In the genomic region with DNA sequence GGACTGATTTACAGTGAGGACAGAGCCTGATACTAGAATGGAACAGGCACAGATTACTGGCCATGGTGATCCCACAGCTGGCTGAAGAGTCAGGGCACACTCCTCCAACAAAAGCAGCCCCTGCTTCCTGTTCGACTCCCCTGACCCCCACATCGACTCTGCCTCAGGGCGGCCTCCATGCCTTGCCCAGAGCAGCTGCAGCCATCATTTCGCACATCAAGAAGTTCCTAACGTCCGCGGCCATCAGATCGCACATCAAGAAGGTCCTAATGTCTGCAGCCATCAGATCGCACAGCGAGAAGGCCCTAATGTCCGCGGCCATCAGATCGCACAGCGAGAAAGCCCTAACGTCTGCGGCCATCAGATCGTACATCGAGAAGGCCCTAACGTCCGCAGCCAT, we compare ENCODE assay signal across 1 cellular context.
TF ChIP-seq lines count a peak whose summit lies in the region.

No MANE protein-coding gene starts in this region.

TF ChIP-seq in H1, 55 proteins besides CTCF, POLR2A, EP300 and RAD21:
- TF ChIP-seq, protein P1, sequence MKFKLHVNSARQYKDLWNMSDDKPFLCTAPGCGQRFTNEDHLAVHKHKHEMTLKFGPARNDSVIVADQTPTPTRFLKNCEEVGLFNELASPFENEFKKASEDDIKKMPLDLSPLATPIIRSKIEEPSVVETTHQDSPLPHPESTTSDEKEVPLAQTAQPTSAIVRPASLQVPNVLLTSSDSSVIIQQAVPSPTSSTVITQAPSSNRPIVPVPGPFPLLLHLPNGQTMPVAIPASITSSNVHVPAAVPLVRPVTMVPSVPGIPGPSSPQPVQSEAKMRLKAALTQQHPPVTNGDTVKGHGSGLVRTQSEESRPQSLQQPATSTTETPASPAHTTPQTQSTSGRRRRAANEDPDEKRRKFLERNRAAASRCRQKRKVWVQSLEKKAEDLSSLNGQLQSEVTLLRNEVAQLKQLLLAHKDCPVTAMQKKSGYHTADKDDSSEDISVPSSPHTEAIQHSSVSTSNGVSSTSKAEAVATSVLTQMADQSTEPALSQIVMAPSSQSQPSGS (IDR thresholded peaks at IDR 0.05; ENCODE audit: low read length): no peak
- TF ChIP-seq, protein P2, sequence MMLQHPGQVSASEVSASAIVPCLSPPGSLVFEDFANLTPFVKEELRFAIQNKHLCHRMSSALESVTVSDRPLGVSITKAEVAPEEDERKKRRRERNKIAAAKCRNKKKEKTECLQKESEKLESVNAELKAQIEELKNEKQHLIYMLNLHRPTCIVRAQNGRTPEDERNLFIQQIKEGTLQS (IDR thresholded peaks at IDR 0.05; ENCODE audit: insufficient read depth, low read depth, low read length): no peak
- TF ChIP-seq MAFK (IDR thresholded peaks at IDR 0.05; ENCODE audit: low read depth, low read length): no peak
- no peak for TF ChIP-seq GTF2F1 (IDR thresholded peaks at IDR 0.05; ENCODE audit: borderline replicate concordance, low read depth, low read length)
- TF ChIP-seq ZNF274 (IDR thresholded peaks at IDR 0.05; ENCODE audit: borderline replicate concordance, extremely low read depth, low read length): no peak
- TF ChIP-seq NRF1 (IDR thresholded peaks at IDR 0.05; ENCODE audit: low read depth, low read length): no peak
- TF ChIP-seq, protein P3, sequence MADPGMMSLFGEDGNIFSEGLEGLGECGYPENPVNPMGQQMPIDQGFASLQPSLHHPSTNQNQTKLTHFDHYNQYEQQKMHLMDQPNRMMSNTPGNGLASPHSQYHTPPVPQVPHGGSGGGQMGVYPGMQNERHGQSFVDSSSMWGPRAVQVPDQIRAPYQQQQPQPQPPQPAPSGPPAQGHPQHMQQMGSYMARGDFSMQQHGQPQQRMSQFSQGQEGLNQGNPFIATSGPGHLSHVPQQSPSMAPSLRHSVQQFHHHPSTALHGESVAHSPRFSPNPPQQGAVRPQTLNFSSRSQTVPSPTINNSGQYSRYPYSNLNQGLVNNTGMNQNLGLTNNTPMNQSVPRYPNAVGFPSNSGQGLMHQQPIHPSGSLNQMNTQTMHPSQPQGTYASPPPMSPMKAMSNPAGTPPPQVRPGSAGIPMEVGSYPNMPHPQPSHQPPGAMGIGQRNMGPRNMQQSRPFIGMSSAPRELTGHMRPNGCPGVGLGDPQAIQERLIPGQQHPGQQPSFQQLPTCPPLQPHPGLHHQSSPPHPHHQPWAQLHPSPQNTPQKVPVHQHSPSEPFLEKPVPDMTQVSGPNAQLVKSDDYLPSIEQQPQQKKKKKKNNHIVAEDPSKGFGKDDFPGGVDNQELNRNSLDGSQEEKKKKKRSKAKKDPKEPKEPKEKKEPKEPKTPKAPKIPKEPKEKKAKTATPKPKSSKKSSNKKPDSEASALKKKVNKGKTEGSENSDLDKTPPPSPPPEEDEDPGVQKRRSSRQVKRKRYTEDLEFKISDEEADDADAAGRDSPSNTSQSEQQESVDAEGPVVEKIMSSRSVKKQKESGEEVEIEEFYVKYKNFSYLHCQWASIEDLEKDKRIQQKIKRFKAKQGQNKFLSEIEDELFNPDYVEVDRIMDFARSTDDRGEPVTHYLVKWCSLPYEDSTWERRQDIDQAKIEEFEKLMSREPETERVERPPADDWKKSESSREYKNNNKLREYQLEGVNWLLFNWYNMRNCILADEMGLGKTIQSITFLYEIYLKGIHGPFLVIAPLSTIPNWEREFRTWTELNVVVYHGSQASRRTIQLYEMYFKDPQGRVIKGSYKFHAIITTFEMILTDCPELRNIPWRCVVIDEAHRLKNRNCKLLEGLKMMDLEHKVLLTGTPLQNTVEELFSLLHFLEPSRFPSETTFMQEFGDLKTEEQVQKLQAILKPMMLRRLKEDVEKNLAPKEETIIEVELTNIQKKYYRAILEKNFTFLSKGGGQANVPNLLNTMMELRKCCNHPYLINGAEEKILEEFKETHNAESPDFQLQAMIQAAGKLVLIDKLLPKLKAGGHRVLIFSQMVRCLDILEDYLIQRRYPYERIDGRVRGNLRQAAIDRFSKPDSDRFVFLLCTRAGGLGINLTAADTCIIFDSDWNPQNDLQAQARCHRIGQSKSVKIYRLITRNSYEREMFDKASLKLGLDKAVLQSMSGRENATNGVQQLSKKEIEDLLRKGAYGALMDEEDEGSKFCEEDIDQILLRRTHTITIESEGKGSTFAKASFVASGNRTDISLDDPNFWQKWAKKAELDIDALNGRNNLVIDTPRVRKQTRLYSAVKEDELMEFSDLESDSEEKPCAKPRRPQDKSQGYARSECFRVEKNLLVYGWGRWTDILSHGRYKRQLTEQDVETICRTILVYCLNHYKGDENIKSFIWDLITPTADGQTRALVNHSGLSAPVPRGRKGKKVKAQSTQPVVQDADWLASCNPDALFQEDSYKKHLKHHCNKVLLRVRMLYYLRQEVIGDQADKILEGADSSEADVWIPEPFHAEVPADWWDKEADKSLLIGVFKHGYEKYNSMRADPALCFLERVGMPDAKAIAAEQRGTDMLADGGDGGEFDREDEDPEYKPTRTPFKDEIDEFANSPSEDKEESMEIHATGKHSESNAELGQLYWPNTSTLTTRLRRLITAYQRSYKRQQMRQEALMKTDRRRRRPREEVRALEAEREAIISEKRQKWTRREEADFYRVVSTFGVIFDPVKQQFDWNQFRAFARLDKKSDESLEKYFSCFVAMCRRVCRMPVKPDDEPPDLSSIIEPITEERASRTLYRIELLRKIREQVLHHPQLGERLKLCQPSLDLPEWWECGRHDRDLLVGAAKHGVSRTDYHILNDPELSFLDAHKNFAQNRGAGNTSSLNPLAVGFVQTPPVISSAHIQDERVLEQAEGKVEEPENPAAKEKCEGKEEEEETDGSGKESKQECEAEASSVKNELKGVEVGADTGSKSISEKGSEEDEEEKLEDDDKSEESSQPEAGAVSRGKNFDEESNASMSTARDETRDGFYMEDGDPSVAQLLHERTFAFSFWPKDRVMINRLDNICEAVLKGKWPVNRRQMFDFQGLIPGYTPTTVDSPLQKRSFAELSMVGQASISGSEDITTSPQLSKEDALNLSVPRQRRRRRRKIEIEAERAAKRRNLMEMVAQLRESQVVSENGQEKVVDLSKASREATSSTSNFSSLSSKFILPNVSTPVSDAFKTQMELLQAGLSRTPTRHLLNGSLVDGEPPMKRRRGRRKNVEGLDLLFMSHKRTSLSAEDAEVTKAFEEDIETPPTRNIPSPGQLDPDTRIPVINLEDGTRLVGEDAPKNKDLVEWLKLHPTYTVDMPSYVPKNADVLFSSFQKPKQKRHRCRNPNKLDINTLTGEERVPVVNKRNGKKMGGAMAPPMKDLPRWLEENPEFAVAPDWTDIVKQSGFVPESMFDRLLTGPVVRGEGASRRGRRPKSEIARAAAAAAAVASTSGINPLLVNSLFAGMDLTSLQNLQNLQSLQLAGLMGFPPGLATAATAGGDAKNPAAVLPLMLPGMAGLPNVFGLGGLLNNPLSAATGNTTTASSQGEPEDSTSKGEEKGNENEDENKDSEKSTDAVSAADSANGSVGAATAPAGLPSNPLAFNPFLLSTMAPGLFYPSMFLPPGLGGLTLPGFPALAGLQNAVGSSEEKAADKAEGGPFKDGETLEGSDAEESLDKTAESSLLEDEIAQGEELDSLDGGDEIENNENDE (IDR thresholded peaks at IDR 0.05; ENCODE audit: insufficient replicate concordance, low read length): no peak
- no peak for TF ChIP-seq USF2 (IDR thresholded peaks at IDR 0.05; ENCODE audit: low read length)
- no peak for TF ChIP-seq TEAD4 (IDR thresholded peaks at IDR 0.05; ENCODE audit: low read depth, low read length)
- TF ChIP-seq SRF (IDR thresholded peaks at IDR 0.05; ENCODE audit: low read depth, low read length): no peak
- TF ChIP-seq POU5F1 (IDR thresholded peaks at IDR 0.05; ENCODE audit: low read depth, low read length): no peak
- TF ChIP-seq TBP (IDR thresholded peaks at IDR 0.05; ENCODE audit: low read depth, low read length): no peak
- no peak for TF ChIP-seq SIRT6 (IDR thresholded peaks at IDR 0.05; ENCODE audit: low read length)
- no peak for TF ChIP-seq GABPA (IDR thresholded peaks at IDR 0.05; ENCODE audit: borderline replicate concordance, insufficient read depth, low read length)
- no peak for TF ChIP-seq CHD2 (IDR thresholded peaks at IDR 0.05; ENCODE audit: low read length)
- TF ChIP-seq TAF7 (optimal IDR thresholded peaks at IDR 0.05; ENCODE audit: borderline replicate concordance, low read depth, low read length): no peak
- TF ChIP-seq CBX5 (IDR thresholded peaks at IDR 0.05; ENCODE audit: low read depth, low read length): no peak
- no peak for TF ChIP-seq SAP30 (IDR thresholded peaks at IDR 0.05; ENCODE audit: insufficient read depth, insufficient replicate concordance, low read length)
